Comparison of ENCODE assay signal across 13 cellular contexts in the genomic region with DNA sequence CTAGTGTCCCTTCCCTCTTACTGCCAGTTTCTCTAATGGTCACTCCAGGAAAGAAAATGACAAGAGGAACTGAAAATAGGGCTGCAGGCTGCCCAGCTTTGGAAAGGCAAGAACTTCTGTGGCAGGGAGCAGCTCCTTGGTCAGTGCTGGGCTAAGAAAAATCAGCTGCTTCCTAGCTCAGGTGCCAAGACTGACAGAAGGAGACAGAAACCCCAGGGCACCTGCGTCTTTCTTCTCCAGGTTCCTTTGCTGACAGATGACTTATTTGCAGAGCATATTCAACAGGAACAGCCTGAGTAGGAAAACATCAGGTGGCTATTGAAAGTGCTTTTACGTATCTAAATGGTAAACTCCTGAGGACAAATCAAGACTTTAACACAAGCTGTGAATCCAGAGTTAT. TPM values are rescaled to one million over a fixed set of nuclear protein-coding genes. Genes with fewer than 3 reads are reported as not detected.
DNase-seq lines count a peak whose midpoint lies in the region; ATAC-seq and TF ChIP-seq lines count a peak whose summit lies in the region.
"Had no signal": no experiment of that assay in that cellular context is flagged by ENCODE, and none has a peak within 500 bp of the region (broad histone marks: within the 10 kb centered on the region; RNA-seq: fewer than 3 reads in every experiment).

No MANE protein-coding gene starts in this region.

- no peak for TF ChIP-seq EP300 in suprapubic skin (IDR thresholded peaks at IDR 0.05)

- H3K4me3 ChIP-seq in left lung (no peak overlapping the region), suprapubic skin (no peak overlapping the region)

- H3K27me3 Mint-ChIP-seq in activated T-cell treated with anti-CD3 and anti-CD28 coated beads, Interleukin-2, amount 50 U/mL, for 24 hours = no peaks in the 10 kb centered on the region
- H3K27me3 Mint-ChIP-seq in activated CD8-positive, alpha-beta T cell treated with anti-CD3 and anti-CD28 coated beads for 36 hours = no peaks in the 10 kb centered on the region
- H3K27me3 Mint-ChIP-seq: naive B cell had no signal

- no peak for DNase-seq in activated T-cell treated with anti-CD3 and anti-CD28 coated beads, Interleukin-2, amount 50 U/mL, for 24 hours
- no peak for DNase-seq in activated T-cell treated with anti-CD3 and anti-CD28 coated beads, Interleukin-2, amount 50 U/mL, for 48 hours
- DNase-seq in activated CD8-positive, alpha-beta T cell treated with anti-CD3 and anti-CD28 coated beads for 36 hours = no peak
- DNase-seq in left lung (no peak), suprapubic skin (ENCODE audit: low spot score in 2 of 2) (no peak), NCI-H1105 (lab: John Stamatoyannopoulos, UW) (no peak), HuH-7 (ENCODE audit: low spot score) (no peak), NCI-H1694 (lab: John Stamatoyannopoulos, UW) (no peak)
- DNase-seq: ACHN, DND-41, naive B cell, NCI-H1417, NCI-H774 had no signal

- H3K27ac ChIP-seq in left lung (peak overlapping the region; percentile 2 to 55), suprapubic skin (peak overlapping the region; percentile 60)

- TF ChIP-seq POLR2A in suprapubic skin (IDR thresholded peaks at IDR 0.05) = no peak

- no peaks in the 10 kb centered on the region for H3K36me3 ChIP-seq in left lung
- H3K36me3 ChIP-seq in suprapubic skin = no peaks in the 10 kb centered on the region

- H3K36me3 Mint-ChIP-seq in activated T-cell treated with anti-CD3 and anti-CD28 coated beads, Interleukin-2, amount 50 U/mL, for 24 hours (ENCODE audit: low read depth) = peaks cover 84% of the 10 kb centered on the region
- peaks cover 53% of the 10 kb centered on the region for H3K36me3 Mint-ChIP-seq in activated CD8-positive, alpha-beta T cell treated with anti-CD3 and anti-CD28 coated beads for 36 hours (ENCODE audit: low read depth)

- no peaks in the 10 kb centered on the region for H3K27me3 ChIP-seq in left lung
- no peaks in the 10 kb centered on the region for H3K27me3 ChIP-seq in suprapubic skin

- WGBS in suprapubic skin = 31% methylated on average over 2 of the region's 2 CpGs

- no peak for TF ChIP-seq CTCF in activated CD8-positive, alpha-beta T cell treated with anti-CD3 and anti-CD28 coated beads for 36 hours (IDR thresholded peaks at IDR 0.05)
- TF ChIP-seq CTCF in left lung (IDR thresholded peaks at IDR 0.05) (no peak), suprapubic skin (IDR thresholded peaks at IDR 0.05) (no peak)

- no peak for ATAC-seq in activated CD8-positive, alpha-beta T cell treated with anti-CD3 and anti-CD28 coated beads for 36 hours
- ATAC-seq in left lung = peak; percentile 15

- peaks cover 96% of the 10 kb centered on the region for H3K4me1 Mint-ChIP-seq in activated T-cell treated with anti-CD3 and anti-CD28 coated beads, Interleukin-2, amount 50 U/mL, for 24 hours (ENCODE audit: low read depth)
- peaks cover 92% of the 10 kb centered on the region for H3K4me1 Mint-ChIP-seq in activated CD8-positive, alpha-beta T cell treated with anti-CD3 and anti-CD28 coated beads for 36 hours (ENCODE audit: low read depth)

- H3K9me3 ChIP-seq in left lung (no peaks in the 10 kb centered on the region), suprapubic skin (no peaks in the 10 kb centered on the region)

- H3K4me3 Mint-ChIP-seq in activated T-cell treated with anti-CD3 and anti-CD28 coated beads, Interleukin-2, amount 50 U/mL, for 24 hours = no peak overlapping the region
- H3K4me3 Mint-ChIP-seq in activated CD8-positive, alpha-beta T cell treated with anti-CD3 and anti-CD28 coated beads for 36 hours = no peak overlapping the region
- H3K4me3 Mint-ChIP-seq: naive B cell had no signal

- H3K9me3 Mint-ChIP-seq in activated T-cell treated with anti-CD3 and anti-CD28 coated beads, Interleukin-2, amount 50 U/mL, for 24 hours = no peaks in the 10 kb centered on the region
- no peaks in the 10 kb centered on the region for H3K9me3 Mint-ChIP-seq in activated CD8-positive, alpha-beta T cell treated with anti-CD3 and anti-CD28 coated beads for 36 hours
- H3K9me3 Mint-ChIP-seq: naive B cell had no signal

- POLR2A ChIA-PET in activated CD8-positive, alpha-beta T cell treated with anti-CD3 and anti-CD28 coated beads for 36 hours (lab: Charles Lee) = interaction anchor here (3.0 kb wide), 1 partner anchor 24 kb away, joined by 9 read pairs; a partner anchor contains a TSS

- intact Hi-C loops in activated CD8-positive, alpha-beta T cell treated with anti-CD3 and anti-CD28 coated beads for 36 hours (cut with micrococcal nuclease) = no loop called here
- intact Hi-C loops in left lung (cut with DNase I) = no loop called here

- CTCF ChIA-PET in activated CD8-positive, alpha-beta T cell treated with anti-CD3 and anti-CD28 coated beads for 36 hours (lab: Charles Lee) = interaction anchor here (0.9 to 2.2 kb wide), 4 partner anchors 9 to 25 kb away, joined by 3 to 5 read pairs (median 3); a partner anchor contains a TSS

- peaks cover 40 to 62% of the 10 kb centered on the region in 2 donors for H3K4me1 ChIP-seq in left lung
- peaks cover 82% of the 10 kb centered on the region for H3K4me1 ChIP-seq in suprapubic skin

- H3K27ac Mint-ChIP-seq in activated T-cell treated with anti-CD3 and anti-CD28 coated beads, Interleukin-2, amount 50 U/mL, for 24 hours = peak overlapping the region; percentile 79
- H3K27ac Mint-ChIP-seq in activated CD8-positive, alpha-beta T cell treated with anti-CD3 and anti-CD28 coated beads for 36 hours = peak overlapping the region; percentile 64

RNA-seq across cellular contexts. Expression of a gene that starts 25.4 kb away (rescaled TPM):
- total RNA-seq in activated CD8-positive, alpha-beta T cell treated with anti-CD3 and anti-CD28 coated beads for 36 hours = 10 to 100 TPM; 11.8 to 12.5 TPM
- total RNA-seq in left lung (10 to 100 TPM; 18.7 to 24.7 TPM), suprapubic skin (10 to 100 TPM; 24.9 to 44.4 (median 30.9) TPM)
